ENCODE assay signal across 26 cellular contexts in the genomic region with DNA sequence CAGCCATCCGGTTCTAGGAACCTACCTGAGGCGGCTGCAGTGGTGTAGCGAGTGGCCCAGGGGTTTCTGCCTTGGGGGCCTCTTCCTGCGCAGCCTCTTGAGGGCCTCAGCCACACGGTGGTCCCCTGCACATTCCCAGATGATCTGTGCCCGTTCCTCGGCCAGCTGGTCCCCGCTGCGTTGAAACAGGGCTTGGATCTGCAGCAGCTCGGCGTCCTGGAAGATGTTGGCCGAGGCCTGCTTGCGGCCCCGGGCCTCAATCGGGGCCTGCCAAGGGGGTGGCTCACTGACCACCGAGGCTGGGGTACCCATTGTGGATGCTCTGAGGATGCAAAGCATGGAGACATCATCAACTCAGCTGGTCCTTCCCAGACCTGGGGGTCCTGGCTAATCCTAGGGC. TPM values are rescaled to one million over a fixed set of nuclear protein-coding genes. Genes with fewer than 3 reads are reported as not detected.
"Had no signal": no experiment of that assay in that cellular context is flagged by ENCODE, and none has a peak within 500 bp of the region (broad histone marks: within the 10 kb centered on the region; RNA-seq: fewer than 3 reads in every experiment).

No MANE protein-coding gene starts in this region.

- H3K27ac ChIP-seq: coronary artery, esophagus squamous epithelium, gastrocnemius medialis, heart right ventricle, left lung, lower lobe of right lung had no signal

- H3K27me3 ChIP-seq: dorsolateral prefrontal cortex, esophagus squamous epithelium, gastrocnemius medialis, heart right ventricle, left lung had no signal

- ATAC-seq: esophagus mucosa, gastrocnemius medialis, heart right ventricle, left cardiac atrium, left lung, left ventricle myocardium superior, lower lobe of right lung had no signal

- H3K9me3 ChIP-seq: esophagus squamous epithelium, gastrocnemius medialis, heart right ventricle, left lung, lower lobe of right lung had no signal

- DNase-seq: dermis blood vessel endothelial cell; dorsolateral prefrontal cortex; effector CD4-positive, alpha-beta T cell; effector memory CD4-positive, alpha-beta T cell; erythroblast; esophagus squamous epithelium; foreskin fibroblast; foreskin melanocyte; gastrocnemius medialis; glutamatergic neuron; head of caudate nucleus; heart right ventricle; hippocampal formation; left cardiac atrium; left lung; left ventricle myocardium superior; lower lobe of right lung; mesendoderm; midbrain had no signal

- FAIRE-seq: colon, endothelial cell of umbilical vein, islet of Langerhans, keratinocyte had no signal

- H3K4me3 ChIP-seq: coronary artery, dorsolateral prefrontal cortex, esophagus squamous epithelium, gastrocnemius medialis, heart right ventricle, left lung, lower lobe of right lung had no signal

RNA-seq across cellular contexts. Expression of a gene that starts 46.3 kb away (rescaled TPM):
- total RNA-seq: mononuclear cell had no signal
